In the genomic region with DNA sequence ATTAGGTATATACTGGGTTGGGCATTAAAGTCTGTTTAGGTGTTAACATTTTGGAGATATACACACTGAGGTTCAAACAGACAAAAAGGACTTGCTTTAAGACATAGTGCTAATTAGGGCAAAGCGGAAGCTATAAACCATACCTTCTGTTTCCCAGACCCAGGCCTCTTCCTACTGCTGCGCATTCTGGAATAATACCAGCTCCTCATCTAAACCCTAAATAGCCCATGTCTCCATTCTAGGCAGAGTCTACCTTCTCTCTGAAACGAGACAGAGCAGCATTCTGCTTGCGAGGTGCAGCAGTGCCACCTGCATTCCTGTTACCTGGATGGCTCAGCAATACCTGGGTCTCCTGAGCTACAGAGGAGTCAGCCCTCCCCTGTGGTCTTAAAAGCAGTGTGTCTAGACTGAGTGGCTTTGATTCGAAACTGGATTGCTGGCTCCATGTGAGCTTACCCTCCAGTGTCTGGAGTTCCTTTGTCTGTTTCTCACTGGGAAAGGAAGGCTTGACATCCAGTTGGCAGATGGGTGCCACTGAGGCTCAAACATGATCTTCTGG, we compare ENCODE assay signal across 19 cellular contexts.
"Had no signal": no experiment of that assay in that cellular context is flagged by ENCODE, and none has a peak within 500 bp of the region (broad histone marks: within the 10 kb centered on the region; RNA-seq: fewer than 3 reads in every experiment).

No MANE protein-coding gene starts in this region.

- ATAC-seq: activated CD4-positive, CD25-positive, alpha-beta regulatory T cell treated with anti-CD3 and anti-CD28 coated beads, Interleukin-2, amount 50 U/mL, for 24 hours; foreskin keratinocyte; left colon; naive thymus-derived CD4-positive, alpha-beta T cell; stimulated activated effector memory CD8-positive, alpha-beta T cell treated with anti-CD3 and anti-CD28 coated beads, Interleukin-12 subunit alpha, Interleukin-12 subunit beta, amount 100 ng/mL, for 72 hours; T-cell had no signal

- H3K4me3 ChIP-seq: adrenal gland, thyroid gland had no signal

- H3K9me3 ChIP-seq: adrenal gland, SK-N-SH, thyroid gland had no signal

- H3K27me3 ChIP-seq: adrenal gland, thyroid gland had no signal

- DNase-seq: activated CD4-positive, alpha-beta T cell treated with anti-CD3 and anti-CD28 coated beads, Interleukin-2, amount 50 U/mL, for 1 hour; activated naive CD4-positive, alpha-beta T cell treated with anti-CD3 and anti-CD28 coated beads, Interleukin-2, amount 10 ng/mL, durations not matched to agents 7 days and 5 days; adrenal gland; central memory CD4-positive, alpha-beta T cell; cortex of kidney; effector CD8-positive, alpha-beta T cell; foreskin keratinocyte; head of caudate nucleus; left colon; mammary epithelial cell; naive thymus-derived CD4-positive, alpha-beta T cell; occipital lobe; SK-N-SH; T-cell; T-helper 9 cell; thyroid gland had no signal

- H3K4me3 Mint-ChIP-seq: activated naive CD4-positive, alpha-beta T cell treated with anti-CD3 and anti-CD28 coated beads, Interleukin-2, amount 10 ng/mL, durations not matched to agents 7 days and 5 days; stimulated activated effector memory CD8-positive, alpha-beta T cell treated with anti-CD3 and anti-CD28 coated beads, Interleukin-12 subunit alpha, Interleukin-12 subunit beta, amount 100 ng/mL, for 72 hours; T-cell had no signal

- H3K36me3 ChIP-seq: adrenal gland, thyroid gland had no signal

- H3K27me3 Mint-ChIP-seq: T-cell had no signal

- H3K9me3 Mint-ChIP-seq: activated naive CD4-positive, alpha-beta T cell treated with anti-CD3 and anti-CD28 coated beads, Interleukin-2, amount 10 ng/mL, durations not matched to agents 7 days and 5 days; activated T-helper 2 cell treated with anti-CD3 and anti-CD28 coated beads, Interferon-gamma antibody, Interleukin-2, Interleukin-4, amounts not matched to agents 10 μg/mL and 5 μg/mL and 100 μg/mL, durations not matched to agents 14 hours and 24 hours and 36 hours; stimulated activated effector memory CD8-positive, alpha-beta T cell treated with anti-CD3 and anti-CD28 coated beads, Interleukin-12 subunit alpha, Interleukin-12 subunit beta, amount 100 ng/mL, for 72 hours; T-cell had no signal

- H3K27ac ChIP-seq: adrenal gland, foreskin keratinocyte, thyroid gland had no signal

- H3K4me1 ChIP-seq: foreskin keratinocyte had no signal

- H3K27ac Mint-ChIP-seq: activated naive CD4-positive, alpha-beta T cell treated with anti-CD3 and anti-CD28 coated beads, Interleukin-2, amount 10 ng/mL, durations not matched to agents 7 days and 5 days; activated T-helper 2 cell treated with anti-CD3 and anti-CD28 coated beads, Interferon-gamma antibody, Interleukin-2, Interleukin-4, amounts not matched to agents 10 μg/mL and 5 μg/mL and 100 μg/mL, durations not matched to agents 14 hours and 24 hours and 36 hours; stimulated activated effector memory CD8-positive, alpha-beta T cell treated with anti-CD3 and anti-CD28 coated beads, Interleukin-12 subunit alpha, Interleukin-12 subunit beta, amount 100 ng/mL, for 72 hours; T-cell had no signal
